ENCODE assay signal across 19 cellular contexts in the genomic region with DNA sequence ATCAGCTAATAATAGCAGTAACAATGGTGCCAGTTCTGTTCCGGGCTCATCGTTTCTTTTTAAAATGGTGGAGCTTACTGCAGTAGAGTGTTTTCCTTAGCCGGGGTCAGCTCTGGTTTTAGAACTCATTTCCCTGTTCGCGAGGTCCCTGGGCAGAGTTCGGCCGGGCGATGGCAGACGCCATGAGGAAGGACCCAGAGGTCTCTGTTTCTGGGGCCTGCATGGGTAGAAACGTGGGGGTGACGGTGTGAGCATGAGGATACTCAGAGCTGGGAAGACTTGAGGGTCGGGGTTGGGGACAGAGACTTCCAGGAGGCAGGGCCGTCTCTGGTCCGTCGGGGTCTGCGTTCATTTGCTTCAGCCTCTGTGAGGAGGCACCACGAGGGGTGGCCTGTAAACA.
"Had no signal": no experiment of that assay in that cellular context is flagged by ENCODE, and none has a peak within 500 bp of the region (broad histone marks: within the 10 kb centered on the region; RNA-seq: fewer than 3 reads in every experiment).

No MANE protein-coding gene starts in this region.

- H3K4me3 ChIP-seq: ascending aorta, tibial artery, uterus had no signal

- H3K36me3 ChIP-seq: ascending aorta, tibial artery, uterus had no signal

- H3K27ac Mint-ChIP-seq: natural killer cell treated with Interleukin-12 subunit alpha and Interleukin-12 subunit beta and Interleukin-15 and Interleukin-18, amount 100 ng/mL, for 72 hours; T-cell; T-helper 2 cell treated with Interferon-gamma antibody and Interleukin-4, amounts not matched to agents 5 μg/mL and 100 μg/mL, for 36 hours had no signal

- H3K27me3 Mint-ChIP-seq: natural killer cell treated with Interleukin-12 subunit alpha and Interleukin-12 subunit beta and Interleukin-15 and Interleukin-18, amount 100 ng/mL, for 72 hours; T-cell had no signal

- DNase-seq: activated CD4-positive, alpha-beta T cell treated with anti-CD3 and anti-CD28 coated beads, Interleukin-2, amount 50 U/mL, for 1 hour; activated CD4-positive, CD25-positive, alpha-beta regulatory T cell treated with anti-CD3 and anti-CD28 coated beads, Interleukin-2, amount 50 U/mL, for 72 hours; activated T-cell treated with anti-CD3 and anti-CD28 coated beads, Interleukin-2, amount 50 U/mL, for 1 hour; cortex of kidney; erythroblast; foreskin keratinocyte; mammary epithelial cell; midbrain; stimulated activated CD4-positive, alpha-beta T cell treated with anti-CD3 and anti-CD28 coated beads, Interleukin-4, amount 100 ng/mL, for 24 hours; stimulated activated naive CD4-positive, alpha-beta T cell treated with Interleukin-2 at 50 U/mL for 16 hours; T-cell; tibial artery had no signal

- H3K36me3 Mint-ChIP-seq: activated naive CD4-positive, alpha-beta T cell treated with anti-CD3 and anti-CD28 coated beads, Interleukin-2, amount 50 U/mL, for 72 hours; natural killer cell treated with Interleukin-12 subunit alpha and Interleukin-12 subunit beta and Interleukin-15 and Interleukin-18, amount 100 ng/mL, for 72 hours had no signal

- H3K4me1 ChIP-seq: ascending aorta, foreskin keratinocyte, tibial artery, uterus had no signal

- ATAC-seq: activated naive CD4-positive, alpha-beta T cell treated with anti-CD3 and anti-CD28 coated beads, Interleukin-2, amount 50 U/mL, for 72 hours; foreskin keratinocyte; natural killer cell treated with Interleukin-12 subunit alpha and Interleukin-12 subunit beta and Interleukin-15 and Interleukin-18, amount 100 ng/mL, for 72 hours; SK-N-SH treated with all-trans-retinoic acid at 6 μM for 48 hours; T-cell had no signal

- H3K9me3 ChIP-seq: ascending aorta, tibial artery, uterus had no signal

- H3K4me3 Mint-ChIP-seq: natural killer cell treated with Interleukin-12 subunit alpha and Interleukin-12 subunit beta and Interleukin-15 and Interleukin-18, amount 100 ng/mL, for 72 hours; T-cell; T-helper 2 cell treated with Interferon-gamma antibody and Interleukin-4, amounts not matched to agents 5 μg/mL and 100 μg/mL, for 36 hours had no signal

- H3K27ac ChIP-seq: ascending aorta, foreskin keratinocyte, tibial artery, VCaP had no signal

- H3K9me3 Mint-ChIP-seq: activated naive CD4-positive, alpha-beta T cell treated with anti-CD3 and anti-CD28 coated beads, Interleukin-2, amount 50 U/mL, for 72 hours; natural killer cell treated with Interleukin-12 subunit alpha and Interleukin-12 subunit beta and Interleukin-15 and Interleukin-18, amount 100 ng/mL, for 72 hours; T-cell; T-helper 2 cell treated with Interferon-gamma antibody and Interleukin-4, amounts not matched to agents 5 μg/mL and 100 μg/mL, for 36 hours had no signal

- H3K27me3 ChIP-seq: ascending aorta, foreskin keratinocyte, uterus had no signal
